ENCODE assay signal across 21 cellular contexts in the genomic region with DNA sequence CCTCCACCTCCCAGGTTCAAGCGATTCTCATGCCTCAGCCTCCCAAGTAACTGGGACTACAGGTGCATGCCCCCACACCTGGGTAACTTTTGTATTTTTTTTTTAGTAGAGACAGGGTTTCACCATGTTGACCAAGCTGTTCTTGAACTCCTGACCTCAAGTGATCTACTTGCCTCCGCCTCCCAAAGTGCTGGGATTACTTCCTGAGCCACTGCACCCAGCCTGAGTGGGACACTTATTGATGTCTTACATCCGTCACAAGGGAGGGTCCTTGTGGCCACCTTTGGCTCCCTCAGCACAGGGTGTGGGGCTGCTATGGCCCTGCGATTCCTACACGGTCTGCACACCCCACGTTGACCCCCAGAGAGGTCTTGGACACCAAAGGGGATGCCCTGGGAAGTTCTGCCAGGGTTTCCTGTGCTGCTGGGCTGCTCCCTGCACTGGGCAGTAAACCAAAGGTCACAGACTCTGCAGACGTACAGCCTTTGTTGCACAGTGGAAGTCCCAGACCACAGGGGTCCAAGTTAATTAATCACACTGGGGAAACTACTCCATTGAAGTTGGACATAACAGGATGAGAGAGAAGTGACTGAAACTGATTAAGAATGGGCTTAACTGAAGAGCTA.
DNase-seq lines count a peak whose midpoint lies in the region; ATAC-seq and TF ChIP-seq lines count a peak whose summit lies in the region.
"Had no signal": no experiment of that assay in that cellular context is flagged by ENCODE, and none has a peak within 500 bp of the region (broad histone marks: within the 10 kb centered on the region; RNA-seq: fewer than 3 reads in every experiment).

No MANE protein-coding gene starts in this region.

- WGBS in liver, result 65% methylated on average over 7 of the region's 7 CpGs
- WGBS in trophoblast cell (ENCODE audit: extremely low coverage, insufficient coverage, insufficient read length), result no CpG with 5 or more reads among the region's 7 CpGs

- H3K4me1 ChIP-seq in liver (ENCODE audit: control insufficient read depth in 4 of 4, insufficient read depth in 4 of 4, low read length in 3 of 4), result peaks cover 0 to 3% (median 1%) of the 10 kb centered on the region in 4 donors
- peaks cover 19 to 28% of the 10 kb centered on the region in 2 experiments for H3K4me1 ChIP-seq in trophoblast cell (ENCODE audit: control insufficient read depth in 1 of 2, insufficient read depth in 2 of 2, low read length in 2 of 2)

- H3K79me2 ChIP-seq in trophoblast cell (ENCODE audit: control insufficient read depth, insufficient read depth, low read length, poor library complexity), result peaks cover 2% of the 10 kb centered on the region

- H3K9me3 ChIP-seq in liver (ENCODE audit: control insufficient read depth in 4 of 4, low read length in 3 of 4) (no peaks in the 10 kb centered on the region), trophoblast cell (ENCODE audit: insufficient read depth, low read depth, low read length) (no peaks in the 10 kb centered on the region)
- H3K9me3 ChIP-seq: HAP-1 had no signal

- H2AK5ac ChIP-seq in trophoblast cell (ENCODE audit: low read length), result peak overlapping the region; percentile 2

- no peaks in the 10 kb centered on the region for H3K36me3 ChIP-seq in liver (ENCODE audit: control insufficient read depth in 4 of 4, insufficient read depth in 3 of 4, low read depth in 1 of 4, low read length in 3 of 4)
- peaks cover 0 to 2% of the 10 kb centered on the region in 2 experiments for H3K36me3 ChIP-seq in trophoblast cell (ENCODE audit: control insufficient read depth in 1 of 2, insufficient read depth in 2 of 2, low read length in 2 of 2)
- H3K36me3 ChIP-seq: HAP-1 had no signal

- H3K4me2 ChIP-seq in trophoblast cell (ENCODE audit: low read length), result no peak overlapping the region
- H3K4me2 ChIP-seq: KMS-11 had no signal

- H3K27ac ChIP-seq in liver (ENCODE audit: low read depth in 1 of 2, low read length in 2 of 2) (no peak overlapping the region), trophoblast cell (ENCODE audit: low read depth, low read length) (no peak overlapping the region)
- H3K27ac ChIP-seq: GM23248, HL-60, KMS-11 had no signal

- H3K4me3 ChIP-seq in liver (ENCODE audit: low read depth in 1 of 3, low read length in 3 of 3), result no peak overlapping the region
- H3K4me3 ChIP-seq in trophoblast cell (ENCODE audit: low read depth, low read length), result no peak overlapping the region
- H3K4me3 ChIP-seq: GM23248, HAP-1 had no signal

- H3K18ac ChIP-seq in trophoblast cell (ENCODE audit: low read length), result no peak overlapping the region

- no peak overlapping the region for H2BK120ac ChIP-seq in trophoblast cell (ENCODE audit: insufficient read depth, low read length, poor library complexity)

- H4K8ac ChIP-seq in trophoblast cell (ENCODE audit: low read depth, low read length), result no peak overlapping the region

- no peak overlapping the region for H4K12ac ChIP-seq in trophoblast cell (ENCODE audit: low read depth, low read length)

- no peak overlapping the region for H2BK5ac ChIP-seq in trophoblast cell (ENCODE audit: low read depth, low read length, poor library complexity)

- H2BK12ac ChIP-seq in trophoblast cell (ENCODE audit: low read length), result peak overlapping the region; percentile 1

- DNase-seq in HuH-7 (ENCODE audit: low spot score) (peak; percentile 29), dermis blood vessel endothelial cell (peak; percentile 73), trophoblast cell (no peak), OCI-M1 (lab: John Stamatoyannopoulos, UW) (no peak), NCI-H2171 treated with DMSO at 0.1 percent for 48 hours (lab: John Stamatoyannopoulos, UW) (no peak)
- DNase-seq: DMS53, GDM1, GM23248, IMR-90, NCI-H1105, NCI-H146, NCI-H2029, NCI-H226, NCI-H510A treated with DMSO at 0.1 percent for 48 hours, Right ventricle myocardium superior had no signal

- H3K23ac ChIP-seq in trophoblast cell (ENCODE audit: low read length), result no peak overlapping the region

- no peak overlapping the region for H3K4ac ChIP-seq in trophoblast cell (ENCODE audit: low read depth, low read length)

- TF ChIP-seq RAD21 in liver (IDR thresholded peaks at IDR 0.05), result no peak

- H3K14ac ChIP-seq in trophoblast cell (ENCODE audit: low read length), result no peak overlapping the region

- no peaks in the 10 kb centered on the region for H3K27me3 ChIP-seq in liver (ENCODE audit: control insufficient read depth in 4 of 4, insufficient read depth in 4 of 4, low read length in 3 of 4)
- H3K27me3 ChIP-seq in trophoblast cell (ENCODE audit: insufficient read depth, low read length), result no peaks in the 10 kb centered on the region

- H4K91ac ChIP-seq in trophoblast cell (ENCODE audit: low read depth, low read length), result peak overlapping the region; percentile 4

- H2AFZ ChIP-seq in trophoblast cell (ENCODE audit: insufficient read depth, low read length, poor library complexity), result no peak overlapping the region
- H2AFZ ChIP-seq: GM23248 had no signal

- peaks cover 13% of the 10 kb centered on the region for H3K79me1 ChIP-seq in trophoblast cell (ENCODE audit: low read length)

- no peak for TF ChIP-seq CTCF in liver (IDR thresholded peaks at IDR 0.05; ENCODE audit: low read depth, low read length, missing input control)

- H3K9ac ChIP-seq in liver (ENCODE audit: low read depth in 1 of 2, low read length in 2 of 2) (no peak overlapping the region), trophoblast cell (ENCODE audit: low read length) (no peak overlapping the region)
- H3K9ac ChIP-seq: GM23248, KMS-11 had no signal

- ATAC-seq in HG03280 (IDR thresholded peaks at IDR 0.05; ENCODE audit: unreplicated experiment) (no peak), GM19023 (IDR thresholded peaks at IDR 0.05; ENCODE audit: unreplicated experiment) (no peak)

TF ChIP-seq in liver, 16 proteins besides CTCF, POLR2A, EP300 and RAD21:
- no peak for TF ChIP-seq SP1 (IDR thresholded peaks at IDR 0.05)
- peak; percentile 83 for TF ChIP-seq NR2F2 (IDR thresholded peaks at IDR 0.05)
- TF ChIP-seq JUND (IDR thresholded peaks at IDR 0.05), result no peak
- no peak for TF ChIP-seq EGR1 (IDR thresholded peaks at IDR 0.05; ENCODE audit: low read depth in 2 of 2)
- peak in 1 of 2 donors; percentile 8 for TF ChIP-seq RXRA (IDR thresholded peaks at IDR 0.05)
- TF ChIP-seq, protein P1, sequence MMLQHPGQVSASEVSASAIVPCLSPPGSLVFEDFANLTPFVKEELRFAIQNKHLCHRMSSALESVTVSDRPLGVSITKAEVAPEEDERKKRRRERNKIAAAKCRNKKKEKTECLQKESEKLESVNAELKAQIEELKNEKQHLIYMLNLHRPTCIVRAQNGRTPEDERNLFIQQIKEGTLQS (IDR thresholded peaks at IDR 0.05), result no peak
- TF ChIP-seq, protein P2, sequence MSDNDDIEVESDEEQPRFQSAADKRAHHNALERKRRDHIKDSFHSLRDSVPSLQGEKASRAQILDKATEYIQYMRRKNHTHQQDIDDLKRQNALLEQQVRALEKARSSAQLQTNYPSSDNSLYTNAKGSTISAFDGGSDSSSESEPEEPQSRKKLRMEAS (IDR thresholded peaks at IDR 0.05), result no peak
- TF ChIP-seq FOXA1 (IDR thresholded peaks at IDR 0.05), result no peak
- TF ChIP-seq HNF4A (conservative IDR thresholded peaks at IDR 0.05), result no peak
TF ChIP-seq in liver: peak in this region for 2.

Comparison
In these comparisons a context has a peak if more than half of its experiments do, and no peak if none do; other contexts are left out.
1. DNase-seq: peak in HuH-7 (single experiment) and dermis blood vessel endothelial cell (single experiment); none in trophoblast cell (0 of 2), OCI-M1 (single experiment) and NCI-H2171 treated with DMSO at 0.1 percent for 48 hours (single experiment).